Comparison of ENCODE assay signal across 8 cellular contexts in genomic region chr17:7988750-7989178, GRCh38. TPM values are rescaled to one million over a fixed set of nuclear protein-coding genes. Genes with fewer than 3 reads are reported as not detected.
DNase-seq lines count a peak whose midpoint lies in the region; ATAC-seq, FAIRE-seq and TF ChIP-seq lines count a peak whose summit lies in the region.

No MANE protein-coding gene starts in this region.

- no TSS peak for BruUV-seq in HCT116 (replicated peaks; lab: Mats Ljungman, UMichigan)

- TF ChIP-seq POLR2A in HCT116 (IDR thresholded peaks at IDR 0.05; ENCODE audit: borderline replicate concordance, extremely low read depth, insufficient read depth, insufficient read length) (no peak), GM12892 (IDR thresholded peaks at IDR 0.05; ENCODE audit: low read depth, low read length) (no peak)

- DNase-seq in CD14-positive monocyte (ENCODE audit: low spot score) (no peak), HCT116 (ENCODE audit: low read depth, low spot score) (peak; percentile 80), NCI-H446 (lab: John Stamatoyannopoulos, UW) (peak; percentile 73 to 91), GM12892 (ENCODE audit: insufficient read length) (no peak), MG63 (no peak)
- DNase-seq in activated CD4-positive, alpha-beta T cell treated with anti-CD3 and anti-CD28 coated beads, Interleukin-2, amount 50 U/mL, for 4 hours, result peak; percentile 18 to 29

- peak; percentile 78 for TF ChIP-seq RAD21 in HCT116 (IDR thresholded peaks at IDR 0.05; ENCODE audit: low read depth)

- H3K4me2 ChIP-seq in HCT116 (ENCODE audit: low read length), result no peak overlapping the region

- H3K27ac ChIP-seq in HCT116 (ENCODE audit: low read depth, low read length), result no peak overlapping the region

- POLR2A ChIA-PET in HCT116 (lab: Charles Lee), result interaction anchor here (1.2 kb wide), 1 partner anchor 125 kb away, joined by 3 read pairs; no protein-coding TSS in a partner anchor

- H3K27me3 Mint-ChIP-seq in CD14-positive monocyte (ENCODE audit: low read depth in 3 of 3) (no peaks in the 10 kb centered on the region), nephron (ENCODE audit: low read depth) (peaks cover 23% of the 10 kb centered on the region)

- peaks cover 23% of the 10 kb centered on the region for H3K4me1 Mint-ChIP-seq in CD14-positive monocyte
- peaks cover 15% of the 10 kb centered on the region for H3K4me1 Mint-ChIP-seq in nephron

- CTCF ChIA-PET in HCT116 (lab: Charles Lee), result interaction anchor here (0.6 to 3.0 kb wide), 22 partner anchors 8 to 633 kb away, joined by 3 to 47 read pairs (median 4); partner anchors contain the start of genes CNTROB, GUCY2D, KDM6B and TRAPPC1

- H3K9me3 ChIP-seq in HCT116 (ENCODE audit: control insufficient read depth in 1 of 2, insufficient read depth in 1 of 2, low read depth in 1 of 2, low read length in 2 of 2) (no peaks in the 10 kb centered on the region), MG63 (no peaks in the 10 kb centered on the region)

- H2AFZ ChIP-seq in HCT116 (ENCODE audit: low read depth, low read length, poor library complexity, severe bottlenecking), result peak overlapping the region; percentile 68

- H3K27me3 ChIP-seq in HCT116 (ENCODE audit: insufficient read depth, low read length), result no peaks in the 10 kb centered on the region
- no peaks in the 10 kb centered on the region for H3K27me3 ChIP-seq in MG63

- intact Hi-C loops in CD14-positive monocyte (cut with micrococcal nuclease) (loop anchor here (2.0 to 5.0 kb wide), 4 partner anchors 69 to 246 kb away; no protein-coding TSS in a partner anchor), HCT116 (cut with micrococcal nuclease) (loop anchor here (1.0 to 2.0 kb wide), 3 partner anchors 75 to 166 kb away; no protein-coding TSS in a partner anchor)

- FAIRE-seq in GM12892 (lab: Jason Lieb, UNC), result no peak

- no peaks in the 10 kb centered on the region for H3K79me2 ChIP-seq in HCT116 (ENCODE audit: insufficient read depth, low read length)

- H3K9me3 Mint-ChIP-seq in CD14-positive monocyte (no peaks in the 10 kb centered on the region), nephron (peaks cover 3% of the 10 kb centered on the region)

- H3K9me2 ChIP-seq in HCT116 (ENCODE audit: insufficient read depth), result no peaks in the 10 kb centered on the region

- H3K4me1 ChIP-seq in HCT116 (ENCODE audit: control insufficient read depth in 1 of 2, insufficient read depth in 2 of 2, low read length in 2 of 2), result peaks cover 10 to 29% of the 10 kb centered on the region in 2 experiments

- ATAC-seq in HCT116 (peak; percentile 46), esophagus mucosa (peak; percentile 66)

- no peak overlapping the region for H3K9ac ChIP-seq in HCT116 (ENCODE audit: low read length)

- H3K27ac Mint-ChIP-seq in CD14-positive monocyte (peak overlapping the region in 1 of 7 donors; percentile 87), nephron (peak overlapping the region in 1 of 3 experiments; percentile 13)

- RAD21 ChIA-PET in HCT116 (lab: Charles Lee; ENCODE audit: low non-redundant PET in 1 of 2, low total read pairs in 2 of 2, uncharacterized antibody in 2 of 2, unreplicated experiment in 2 of 2), result interaction anchor here (0.6 to 1.2 kb wide), 9 partner anchors 8 to 245 kb away, joined by 3 to 5 read pairs (median 3); no protein-coding TSS in a partner anchor

- H3K4me3 ChIP-seq in HCT116 (replicated peaks in 1 of 2; ENCODE audit: low read depth in 1 of 2, low read length in 2 of 2) (no peak overlapping the region), MG63 (no peak overlapping the region)

- H3K36me3 Mint-ChIP-seq in CD14-positive monocyte (no peaks in the 10 kb centered on the region), nephron (ENCODE audit: low read depth) (no peaks in the 10 kb centered on the region)

- TF ChIP-seq CTCF in CD14-positive monocyte (IDR thresholded peaks at IDR 0.05) (peak; percentile 76), HCT116 (IDR thresholded peaks at IDR 0.05 in 2 of 3, conservative IDR thresholded peaks at IDR 0.05 in 1 of 3; ENCODE audit: borderline replicate concordance in 1 of 3, insufficient read depth in 1 of 3, low read depth in 2 of 3, low read length in 2 of 3) (peak; percentile 49 to 84 (median 68)), nephron (IDR thresholded peaks at IDR 0.05; ENCODE audit: unreplicated experiment in 3 of 3) (peak; percentile 64 to 78 (median 72))

- H3K36me3 ChIP-seq in HCT116 (ENCODE audit: control insufficient read depth in 1 of 2, insufficient read depth in 2 of 2, low read length in 2 of 2), result no peaks in the 10 kb centered on the region
- no peaks in the 10 kb centered on the region for H3K36me3 ChIP-seq in MG63

- no peaks in the 10 kb centered on the region for H4K20me1 ChIP-seq in HCT116 (ENCODE audit: insufficient read depth)

- peak overlapping the region in 1 of 2 donors; percentile 24 for H3K4me3 Mint-ChIP-seq in CD14-positive monocyte
- H3K4me3 Mint-ChIP-seq in nephron, result peak overlapping the region; percentile 74 to 83 (median 76)

TF ChIP-seq in HCT116, 20 proteins besides CTCF, POLR2A, EP300 and RAD21:
- TF ChIP-seq JUND (IDR thresholded peaks at IDR 0.05) (no peak), MAX (IDR thresholded peaks at IDR 0.05) (peak; percentile 52; the same call in 1 of the 2 replicates)

RNA-seq across cellular contexts. Expression of gene GUCY2D, which starts 13.7 kb away (rescaled TPM):
- polyA plus RNA-seq in CD14-positive monocyte, result under 1 TPM in 1 of 2 donors, not detected in 1; 0.46 TPM
- 1.4 TPM for total RNA-seq in HCT116 (2021; ENCODE audit: unreplicated experiment)
- 1.1 and 2.9 TPM in 2 replicates for polyA plus RNA-seq in HCT116 (2012)
- total RNA-seq in esophagus mucosa, result 3.5 TPM
- not detected for polyA plus RNA-seq in GM12892 (2012; ENCODE audit: missing spikeins)
- 0.23 TPM in 1 of 2 replicates, not detected in the other for total RNA-seq in MG63 (2014; rRNA removed; shearing (Covaris generic); ENCODE audit: low replicate concordance)

RNA-seq across cellular contexts. Expression of gene ALOX15B, which starts 50.1 kb away (rescaled TPM):
- 1 to 10 TPM; 2.0 to 2.8 TPM for polyA plus RNA-seq in CD14-positive monocyte
- total RNA-seq in HCT116 (2021; ENCODE audit: unreplicated experiment), result 0.30 TPM
- 0.01 and 0.07 TPM in 2 replicates for polyA plus RNA-seq in HCT116 (2012)
- 121 TPM for total RNA-seq in esophagus mucosa
- polyA plus RNA-seq in GM12892 (2012; ENCODE audit: missing spikeins), result not detected
- total RNA-seq in MG63 (2014; rRNA removed; shearing (Covaris generic); ENCODE audit: low replicate concordance), result not detected in 2 replicates

RNA-seq across cellular contexts. Expression of gene CNTROB, which starts 56.8 kb away (rescaled TPM):
- 1 to 10 TPM; 4.7 to 6.5 TPM for polyA plus RNA-seq in CD14-positive monocyte
- 54.6 TPM for total RNA-seq in HCT116 (2021; ENCODE audit: unreplicated experiment)
- 56.4 and 62.3 TPM in 2 replicates for polyA plus RNA-seq in HCT116 (2012)
- 15.4 TPM for total RNA-seq in esophagus mucosa
- polyA plus RNA-seq in GM12892 (2012; ENCODE audit: missing spikeins), result 27.4 TPM
- 29.5 and 39.9 TPM in 2 replicates for total RNA-seq in MG63 (2014; rRNA removed; shearing (Covaris generic); ENCODE audit: low replicate concordance)

RNA-seq across cellular contexts. Expression of gene TRAPPC1, which starts 57.0 kb away (rescaled TPM):
- polyA plus RNA-seq in CD14-positive monocyte, result 100 to 1,000 TPM; 172 to 224 TPM
- total RNA-seq in HCT116 (2021; ENCODE audit: unreplicated experiment), result 123 TPM
- polyA plus RNA-seq in HCT116 (2012), result 187 TPM in 2 replicates
- total RNA-seq in esophagus mucosa, result 108 TPM
- 166 TPM for polyA plus RNA-seq in GM12892 (2012; ENCODE audit: missing spikeins)
- 3.8 and 4.5 TPM in 2 replicates for total RNA-seq in MG63 (2014; rRNA removed; shearing (Covaris generic); ENCODE audit: low replicate concordance)

RNA-seq across cellular contexts. Expression of gene KCNAB3, which starts 59.1 kb away (rescaled TPM):
- not detected for polyA plus RNA-seq in CD14-positive monocyte
- total RNA-seq in HCT116 (2021; ENCODE audit: unreplicated experiment) (7.1 TPM), esophagus mucosa (0.44 TPM)
- polyA plus RNA-seq in HCT116 (2012), result 1.5 and 2.6 TPM in 2 replicates
- polyA plus RNA-seq in GM12892 (2012; ENCODE audit: missing spikeins), result 4.2 TPM
- total RNA-seq in MG63 (2014; rRNA removed; shearing (Covaris generic); ENCODE audit: low replicate concordance), result not detected in 2 replicates

Comparison
In these comparisons a context has a peak if more than half of its experiments do, and no peak if none do; other contexts are left out.
1. DNase-seq: peak in HCT116 (single experiment), NCI-H446 (2 of 2) and activated CD4-positive, alpha-beta T cell treated with anti-CD3 and anti-CD28 coated beads, Interleukin-2, amount 50 U/mL, for 4 hours (2 of 2); none in CD14-positive monocyte (single experiment), GM12892 (single experiment) and MG63 (single experiment).
2. RNA of gene ALOX15B, which starts 50.1 kb away (total RNA-seq): 121 TPM in esophagus mucosa (single experiment); 0.30 TPM in HCT116 (single experiment) and not detected in MG63; every median in the first group is over 10 times any median in the second.
3. Peak in every context shown above with its lines, with median percentiles within 50 percentile points of each other: CTCF ChIP-seq.